ENCODE assay signal across 2 cellular contexts in genomic region chr1:110264430-110264829, GRCh38.
TF ChIP-seq lines count a peak whose summit lies in the region.

No MANE protein-coding gene starts in this region.

TF ChIP-seq in liver, 16 proteins besides CTCF, POLR2A, EP300 and RAD21 (continued from another document):
- no peak for TF ChIP-seq MAX (IDR thresholded peaks at IDR 0.05)
TF ChIP-seq in liver: peak in this region for 1.

TF ChIP-seq in HepG2, 621 proteins besides CTCF, POLR2A, EP300 and RAD21:
- TF ChIP-seq RFX1 (IDR thresholded peaks at IDR 0.05) (no peak), ZNF292 (CRISPR knock-in tag; IDR thresholded peaks at IDR 0.05; ENCODE audit: borderline replicate concordance, low read depth) (no peak), SIX4 (CRISPR knock-in tag; IDR thresholded peaks at IDR 0.05) (no peak), ARNT (IDR thresholded peaks at IDR 0.05) (no peak), ZNF629 (CRISPR knock-in tag; conservative IDR thresholded peaks at IDR 0.05) (no peak), ZNF276 (CRISPR knock-in tag; IDR thresholded peaks at IDR 0.05; ENCODE audit: low read depth) (no peak), ZKSCAN8 (CRISPR knock-in tag; IDR thresholded peaks at IDR 0.05; ENCODE audit: borderline replicate concordance) (no peak), TEAD2 (CRISPR knock-in tag; IDR thresholded peaks at IDR 0.05) (no peak), MED8 (CRISPR knock-in tag; IDR thresholded peaks at IDR 0.05; ENCODE audit: insufficient replicate concordance) (no peak), E2F2 (CRISPR knock-in tag; IDR thresholded peaks at IDR 0.05; ENCODE audit: borderline replicate concordance) (no peak), POLR2G (IDR thresholded peaks at IDR 0.05; ENCODE audit: low read depth, low read length) (no peak), KDM5A (IDR thresholded peaks at IDR 0.05; ENCODE audit: borderline replicate concordance, low read length) (no peak), ZNF44 (CRISPR knock-in tag; IDR thresholded peaks at IDR 0.05) (no peak), MATR3 (CRISPR knock-in tag; IDR thresholded peaks at IDR 0.05) (no peak), FOSL2 (CRISPR knock-in tag; IDR thresholded peaks at IDR 0.05) (no peak), MED13 (CRISPR knock-in tag; IDR thresholded peaks at IDR 0.05) (no peak), RFX3 (CRISPR knock-in tag; IDR thresholded peaks at IDR 0.05) (no peak), ZNF101 (CRISPR knock-in tag; IDR thresholded peaks at IDR 0.05; ENCODE audit: borderline replicate concordance, low read depth) (no peak), ARID4A (CRISPR knock-in tag; IDR thresholded peaks at IDR 0.05; ENCODE audit: borderline replicate concordance) (no peak)
